ENCODE assay signal across 8 cellular contexts in the genomic region with DNA sequence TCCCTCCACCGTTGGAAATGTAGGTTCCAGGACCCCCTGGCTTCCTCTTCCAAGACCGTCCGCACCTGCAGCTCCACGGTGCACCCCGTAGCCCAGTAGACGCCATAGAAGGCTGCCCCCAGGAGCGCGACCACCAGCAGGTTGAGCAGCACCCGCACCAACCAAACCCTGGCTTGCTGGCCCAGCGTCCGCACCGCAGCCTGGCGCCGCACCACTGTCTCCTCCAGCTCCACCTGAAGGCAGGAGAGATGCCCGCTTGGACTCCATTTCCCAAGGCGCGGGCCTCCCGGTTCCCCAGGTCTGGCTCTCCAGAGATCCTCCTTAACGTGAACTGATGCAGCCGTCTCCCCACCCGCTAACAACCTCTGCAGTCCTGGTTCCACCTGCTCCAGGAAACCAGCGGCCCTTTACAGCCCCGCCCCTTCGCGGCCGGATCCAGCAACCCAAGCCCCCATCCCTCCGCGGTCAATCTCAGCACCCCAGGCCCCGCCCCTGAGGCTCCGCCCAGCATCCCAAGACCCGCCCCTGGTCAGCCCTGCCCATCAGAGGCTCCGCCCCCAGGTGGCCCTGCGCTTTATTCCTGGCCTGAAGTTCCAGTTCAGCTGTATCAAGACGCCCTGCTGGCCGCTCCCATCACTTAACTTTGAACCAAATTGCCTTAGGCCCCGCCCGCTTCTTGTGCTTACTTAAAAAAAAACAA. TPM values are rescaled to one million over a fixed set of nuclear protein-coding genes. Genes with fewer than 3 reads are reported as not detected.
A peak's percentile ranks its signal among the peaks of the same experiment; 100 is the strongest.
DNase-seq lines count a peak whose midpoint lies in the region; ATAC-seq, FAIRE-seq and TF ChIP-seq lines count a peak whose summit lies in the region.

No MANE protein-coding gene starts in this region.

- no peaks in the 10 kb centered on the region for H4K20me1 ChIP-seq in astrocyte (ENCODE audit: insufficient read depth, low read length)

- H3K4me2 ChIP-seq in astrocyte (ENCODE audit: low read length): peak overlapping the region; percentile 71

- H3K27ac Mint-ChIP-seq in astrocyte (ENCODE audit: unreplicated experiment): no peak overlapping the region

- in situ Hi-C loops in SK-MEL-5 (cut with HindIII; ENCODE audit: low pct_unique_long_range_greater_than_20kb, low sequenced_read_pairs) (no loop called here), transverse colon (cut with MboI; ENCODE audit: low pct_ligation_motif_present in 1 of 4, low pct_unique_long_range_greater_than_20kb in 1 of 4, low sequenced_read_pairs in 3 of 4) (loop anchor here in 1 of 4 donors (10.0 kb wide), 1 partner anchor 70 kb away; no protein-coding TSS in a partner anchor)

- 7 to 12% methylated on average over 37 of the region's 37 CpGs for WGBS in lung, 2 donors
- 13 to 20% methylated on average over 4 to 30 of the region's 37 CpGs for WGBS in transverse colon (ENCODE audit: low coverage in 1 of 2), 2 donors

- no peaks in the 10 kb centered on the region for H3K9me3 ChIP-seq in astrocyte (ENCODE audit: insufficient read depth, low read depth, low read length)
- H3K9me3 ChIP-seq in lung (ENCODE audit: control insufficient read depth in 2 of 2, insufficient read depth in 1 of 2, low read length in 1 of 2): no peaks in the 10 kb centered on the region
- no peaks in the 10 kb centered on the region for H3K9me3 ChIP-seq in transverse colon

- H3K36me3 ChIP-seq in astrocyte (ENCODE audit: insufficient read depth, low read length) (no peaks in the 10 kb centered on the region), lung (ENCODE audit: control insufficient read depth in 2 of 2, insufficient read depth in 2 of 2, low read length in 2 of 2) (no peaks in the 10 kb centered on the region), transverse colon (no peaks in the 10 kb centered on the region)

- no peaks in the 10 kb centered on the region for H3K79me2 ChIP-seq in astrocyte (ENCODE audit: insufficient read depth, low read length)

- FAIRE-seq in astrocyte (lab: Jason Lieb, UNC): no peak

- TF ChIP-seq POLR2A in transverse colon (IDR thresholded peaks at IDR 0.05): peak; percentile 59

- peaks cover 7% of the 10 kb centered on the region for H3K4me1 Mint-ChIP-seq in astrocyte (ENCODE audit: low read depth, unreplicated experiment)

- no peak for TF ChIP-seq EP300 in transverse colon (IDR thresholded peaks at IDR 0.05; ENCODE audit: low read depth)

- DNase-seq in Daoy (ENCODE audit: low read depth) (peak; percentile 83), SK-MEL-5 (ENCODE audit: low read depth, low spot score) (peak; percentile 19), astrocyte (ENCODE audit: low read depth) (peak; percentile 25), lung (ENCODE audit: low spot score) (peak; percentile 89), transverse colon (peak; percentile 95), KG1 (lab: John Stamatoyannopoulos, UW) (no peak)

- no peak overlapping the region for H3K9ac ChIP-seq in astrocyte (ENCODE audit: low read length)

- ATAC-seq in lung (ENCODE audit: insufficient read depth, low FRiP score) (peak; percentile 14), GM18907 (IDR thresholded peaks at IDR 0.05; ENCODE audit: unreplicated experiment) (no peak), HG02588 (IDR thresholded peaks at IDR 0.05; ENCODE audit: unreplicated experiment) (no peak)

- H3K27me3 ChIP-seq in astrocyte (ENCODE audit: insufficient read depth, low read length): no peaks in the 10 kb centered on the region
- H3K27me3 ChIP-seq in lung (ENCODE audit: control insufficient read depth, insufficient read depth): no peaks in the 10 kb centered on the region
- H3K27me3 ChIP-seq in transverse colon: peaks cover 4% of the 10 kb centered on the region

- peak overlapping the region; percentile 23 for H3K4me3 ChIP-seq in astrocyte (ENCODE audit: insufficient read depth, low read depth, low read length)
- H3K4me3 ChIP-seq in lung: no peak overlapping the region
- H3K4me3 ChIP-seq in transverse colon: peak overlapping the region in 1 of 4 donors; percentile 11

- TF ChIP-seq CTCF in astrocyte (IDR thresholded peaks at IDR 0.05; ENCODE audit: insufficient read depth, low read depth, low read length) (no peak), lung (IDR thresholded peaks at IDR 0.05; ENCODE audit: control extremely low read depth, extremely low read depth) (no peak), transverse colon (IDR thresholded peaks at IDR 0.05) (peak in 1 of 5 experiments; percentile 19)

- intact Hi-C loops in transverse colon (cut with DNase I; ENCODE audit: low total_unique reads): loop anchor here (5.0 kb wide), 1 partner anchor 68 kb away; no protein-coding TSS in a partner anchor

- peaks cover 10% of the 10 kb centered on the region for H3K27me3 Mint-ChIP-seq in astrocyte (ENCODE audit: low read depth, unreplicated experiment)

- no peak overlapping the region for H3K4me3 Mint-ChIP-seq in astrocyte (ENCODE audit: unreplicated experiment)

- peaks cover 6% of the 10 kb centered on the region for H3K36me3 Mint-ChIP-seq in astrocyte (ENCODE audit: low read depth, unreplicated experiment)

- H3K4me1 ChIP-seq in astrocyte (ENCODE audit: insufficient read depth, low read length): peaks cover 13% of the 10 kb centered on the region
- H3K4me1 ChIP-seq in lung (ENCODE audit: control insufficient read depth in 2 of 2, insufficient read depth in 2 of 2, low read length in 2 of 2): peaks cover 3 to 15% of the 10 kb centered on the region in 2 donors
- H3K4me1 ChIP-seq in transverse colon: peaks cover 26 to 60% (median 42%) of the 10 kb centered on the region in 4 donors

- H2AFZ ChIP-seq in astrocyte (ENCODE audit: low read depth, low read length): peak overlapping the region; percentile 41

- H3K27ac ChIP-seq in astrocyte (ENCODE audit: low read depth, low read length): no peak overlapping the region
- no peak overlapping the region for H3K27ac ChIP-seq in lung (ENCODE audit: low read depth in 1 of 2, low read length in 1 of 2)
- peak overlapping the region; percentile 28 to 53 (median 44) for H3K27ac ChIP-seq in transverse colon

- H3K9me3 Mint-ChIP-seq in astrocyte (ENCODE audit: unreplicated experiment): peaks cover 7% of the 10 kb centered on the region

RNA-seq across cellular contexts. Expression of a gene that starts 5.0 kb away (rescaled TPM):
- 15.6 and 21.3 TPM in 2 replicates for total RNA-seq in Daoy (2014; rRNA removed; shearing (Covaris generic))
- total RNA-seq in SK-MEL-5 (2014; rRNA removed; shearing (Covaris generic)): 10.6 and 10.8 TPM in 2 replicates
- 4.2 and 7.7 TPM in 2 replicates for polyA plus RNA-seq in SK-MEL-5 (2015; cell fraction: cytosol; rRNA removed)
- 2.0 and 2.1 TPM in 2 replicates for polyA plus RNA-seq in SK-MEL-5 (2015; cell fraction: nucleus; rRNA removed)
- total RNA-seq in astrocyte (4.1 and 4.8 TPM in 2 replicates), lung (1 to 10 TPM; 3.8 to 8.5 TPM), transverse colon (10 to 100 TPM in 1 of 4 donors, 1 to 10 TPM in 3; 3.4 to 11.1 (median 5.8) TPM)
- 10 to 100 TPM in 1 of 2 donors, 1 to 10 TPM in 1; 7.9 to 17.1 TPM for polyA plus RNA-seq in lung

RNA-seq across cellular contexts. Expression of a gene that starts 8.4 kb away (rescaled TPM):
- total RNA-seq in Daoy (2014; rRNA removed; shearing (Covaris generic)): 0.06 TPM in 1 of 2 replicates, not detected in the other
- total RNA-seq in SK-MEL-5 (2014; rRNA removed; shearing (Covaris generic)): not detected in 2 replicates
- 1.0 and 1.2 TPM in 2 replicates for polyA plus RNA-seq in SK-MEL-5 (2015; cell fraction: cytosol; rRNA removed)
- polyA plus RNA-seq in SK-MEL-5 (2015; cell fraction: nucleus; rRNA removed): 1.1 TPM in 1 of 2 replicates, not detected in the other
- 0.94 and 1.9 TPM in 2 replicates for total RNA-seq in astrocyte
- total RNA-seq in lung: 10 to 100 TPM; 40.8 to 81.0 TPM
- 10 to 100 TPM; 26.1 to 26.9 TPM for polyA plus RNA-seq in lung
- total RNA-seq in transverse colon: 100 to 1,000 TPM in 3 of 4 donors, 10 to 100 TPM in 1; 91.5 to 386 (median 180) TPM

RNA-seq across cellular contexts. Expression of a gene that starts 24.9 kb away (rescaled TPM):
- total RNA-seq in Daoy (2014; rRNA removed; shearing (Covaris generic)): 74.9 and 89.3 TPM in 2 replicates
- total RNA-seq in SK-MEL-5 (2014; rRNA removed; shearing (Covaris generic)): 32.8 and 33.6 TPM in 2 replicates
- polyA plus RNA-seq in SK-MEL-5 (2015; cell fraction: cytosol; rRNA removed): 95.9 and 138 TPM in 2 replicates
- 43.8 and 59.3 TPM in 2 replicates for polyA plus RNA-seq in SK-MEL-5 (2015; cell fraction: nucleus; rRNA removed)
- 145 and 162 TPM in 2 replicates for total RNA-seq in astrocyte
- total RNA-seq in lung: 10 to 100 TPM; 54.0 to 92.6 TPM
- 100 to 1,000 TPM in 1 of 2 donors, 10 to 100 TPM in 1; 39.0 to 154 TPM for polyA plus RNA-seq in lung
- total RNA-seq in transverse colon: 100 to 1,000 TPM; 180 to 249 (median 218) TPM

RNA-seq across cellular contexts. Expression of a gene that starts 26.6 kb away (rescaled TPM):
- 88.1 and 141 TPM in 2 replicates for total RNA-seq in Daoy (2014; rRNA removed; shearing (Covaris generic))
- total RNA-seq in SK-MEL-5 (2014; rRNA removed; shearing (Covaris generic)): 46.1 and 49.0 TPM in 2 replicates
- polyA plus RNA-seq in SK-MEL-5 (2015; cell fraction: cytosol; rRNA removed): 77.5 and 89.8 TPM in 2 replicates
- 13.8 and 24.9 TPM in 2 replicates for polyA plus RNA-seq in SK-MEL-5 (2015; cell fraction: nucleus; rRNA removed)
- 50.1 and 52.6 TPM in 2 replicates for total RNA-seq in astrocyte
- 10 to 100 TPM; 44.5 to 65.8 TPM for total RNA-seq in lung
- 100 to 1,000 TPM in 1 of 2 donors, 10 to 100 TPM in 1; 38.0 to 102 TPM for polyA plus RNA-seq in lung
- 100 to 1,000 TPM in 1 of 4 donors, 10 to 100 TPM in 3; 62.0 to 138 (median 65.9) TPM for total RNA-seq in transverse colon

RNA-seq across cellular contexts. Expression of a gene that starts 27.0 kb away (rescaled TPM):
- total RNA-seq in Daoy (2014; rRNA removed; shearing (Covaris generic)): 10.9 and 14.0 TPM in 2 replicates
- 5.4 and 7.7 TPM in 2 replicates for total RNA-seq in SK-MEL-5 (2014; rRNA removed; shearing (Covaris generic))
- 33.3 and 34.2 TPM in 2 replicates for polyA plus RNA-seq in SK-MEL-5 (2015; cell fraction: cytosol; rRNA removed)
- 24.5 and 40.0 TPM in 2 replicates for polyA plus RNA-seq in SK-MEL-5 (2015; cell fraction: nucleus; rRNA removed)
- total RNA-seq in astrocyte: 39.2 and 47.1 TPM in 2 replicates
- total RNA-seq in lung: 10 to 100 TPM; 23.5 to 40.4 TPM
- polyA plus RNA-seq in lung: 10 to 100 TPM; 26.5 to 31.2 TPM
- 10 to 100 TPM; 28.1 to 85.7 (median 32.1) TPM for total RNA-seq in transverse colon

Comparison
In these comparisons a context has a peak if more than half of its experiments do, and no peak if none do; other contexts are left out.
1. H3K27ac ChIP-seq: peak in transverse colon (4 of 4); none in astrocyte (single experiment) and lung (0 of 2).
2. RNA of a gene that starts 8.4 kb away (total RNA-seq): 91.5 to 386 TPM in transverse colon and 40.8 to 81.0 TPM in lung; 0.94 to 1.9 TPM in astrocyte, not detected in SK-MEL-5 and 0.06 TPM in Daoy; every median in the first group is over 10 times any median in the second.